ENCODE assay signal across 1 cellular context in genomic region chrX:17413228-17413627, GRCh38.
TF ChIP-seq lines count a peak whose summit lies in the region.

No MANE protein-coding gene starts in this region.

TF ChIP-seq in HCT116, 20 proteins besides CTCF, POLR2A, EP300 and RAD21 (continued from another document):
- TF ChIP-seq EGR1 (IDR thresholded peaks at IDR 0.05; ENCODE audit: low read depth) (no peak), ZFX (IDR thresholded peaks at IDR 0.05) (no peak), REST (IDR thresholded peaks at IDR 0.05; ENCODE audit: low read depth) (no peak), SIN3A (IDR thresholded peaks at IDR 0.05; ENCODE audit: low read depth) (peak; percentile 37; the same call in 1 of the 2 replicates), YY1 (IDR thresholded peaks at IDR 0.05; ENCODE audit: extremely low read depth, insufficient replicate concordance, low read depth, low read length) (no peak), POLR2AphosphoS5 (IDR thresholded peaks at IDR 0.05; ENCODE audit: low read depth, low read length) (no peak)
